ENCODE assay signal across 8 cellular contexts in genomic region chrX:40154229-40154852, GRCh38. TPM values are rescaled to one million over a fixed set of nuclear protein-coding genes. Genes with fewer than 3 reads are reported as not detected.
DNase-seq lines count a peak whose midpoint lies in the region; ATAC-seq and TF ChIP-seq lines count a peak whose summit lies in the region.

No MANE protein-coding gene starts in this region.

- TF ChIP-seq CTCF in CD4-positive, alpha-beta T cell (IDR thresholded peaks at IDR 0.05): no peak
- TF ChIP-seq CTCF in RWPE2 (IDR thresholded peaks at IDR 0.05; ENCODE audit: poor library complexity, severe bottlenecking) (no peak), epithelial cell of esophagus (IDR thresholded peaks at IDR 0.05; ENCODE audit: insufficient read depth, low read depth, low read length, missing control alignments) (no peak)

- intact Hi-C loops in CD4-positive, alpha-beta T cell (cut with DNase I, micrococcal nuclease): loop anchor here (5.0 to 10.0 kb wide), 2 partner anchors 57 to 320 kb away; partner anchors contain the start of gene BCOR (in 2 of the 2)
- intact Hi-C loops in naive thymus-derived CD4-positive, alpha-beta T cell (cut with micrococcal nuclease): loop anchor here (1.0 to 5.0 kb wide), 3 partner anchors 15 to 422 kb away; no protein-coding TSS in a partner anchor

- H3K36me3 ChIP-seq in HUES48 (ENCODE audit: control insufficient read depth, insufficient read depth, low read length) (no peaks in the 10 kb centered on the region), RWPE2 (ENCODE audit: low read depth) (no peaks in the 10 kb centered on the region)
- no peaks in the 10 kb centered on the region for H3K36me3 ChIP-seq in naive thymus-derived CD4-positive, alpha-beta T cell (ENCODE audit: control insufficient read depth in 2 of 3, insufficient read depth in 3 of 3, low read length in 3 of 3)

- CTCF ChIA-PET in CD4-positive, alpha-beta T cell (lab: Charles Lee): interaction anchor here (1.0 to 1.6 kb wide), 2 partner anchors 20 to 43 kb away, joined by 3 to 5 read pairs; no protein-coding TSS in a partner anchor
- CTCF ChIA-PET in naive thymus-derived CD4-positive, alpha-beta T cell (lab: Charles Lee): interaction anchor here (1.3 to 1.8 kb wide), 2 partner anchors 15 to 57 kb away, joined by 5 to 8 read pairs; partner anchors contain the start of gene BCOR
- CTCF ChIA-PET in HEK293T (lab: Yijun Ruan, JAX): interaction anchor here (0.9 kb wide), 1 partner anchor 45 kb away, joined by 3 read pairs; no protein-coding TSS in a partner anchor

- no peaks in the 10 kb centered on the region for H3K27me3 Mint-ChIP-seq in CD4-positive, alpha-beta T cell
- peaks cover 0 to 6% (median 0%) of the 10 kb centered on the region in 5 donors for H3K27me3 Mint-ChIP-seq in naive thymus-derived CD4-positive, alpha-beta T cell

- peak overlapping the region; percentile 67 for H3K4me3 ChIP-seq in HUES48 (ENCODE audit: low read depth, low read length)
- H3K4me3 ChIP-seq in RWPE2 (ENCODE audit: severe bottlenecking): peak overlapping the region; percentile 28
- H3K4me3 ChIP-seq in epithelial cell of esophagus (ENCODE audit: low read length): peak overlapping the region; percentile 22
- peak overlapping the region; percentile 43 for H3K4me3 ChIP-seq in naive thymus-derived CD4-positive, alpha-beta T cell (ENCODE audit: low read length)

- H3K4me1 ChIP-seq in HUES48 (ENCODE audit: control insufficient read depth, insufficient read depth, low read length): peaks cover 26% of the 10 kb centered on the region
- no peaks in the 10 kb centered on the region for H3K4me1 ChIP-seq in RWPE2 (ENCODE audit: insufficient read depth, poor library complexity, severe bottlenecking)
- peaks cover 0 to 4% of the 10 kb centered on the region in 2 donors for H3K4me1 ChIP-seq in naive thymus-derived CD4-positive, alpha-beta T cell (ENCODE audit: control insufficient read depth in 2 of 2, insufficient read depth in 2 of 2, low read length in 2 of 2)

- no peak for ATAC-seq in CD4-positive, alpha-beta T cell (ENCODE audit: poor library complexity)
- ATAC-seq in RWPE2 (ENCODE audit: low read depth): peak; percentile 15; the same call in 1 of the 3 replicates
- no peak for ATAC-seq in naive thymus-derived CD4-positive, alpha-beta T cell
- ATAC-seq in GM21723 (IDR thresholded peaks at IDR 0.05; ENCODE audit: unreplicated experiment): no peak

- peaks cover 11% of the 10 kb centered on the region for H3K4me1 Mint-ChIP-seq in CD4-positive, alpha-beta T cell (ENCODE audit: low read depth)
- H3K4me1 Mint-ChIP-seq in naive thymus-derived CD4-positive, alpha-beta T cell: peaks cover 0 to 18% (median 8%) of the 10 kb centered on the region in 7 donors

- no peak overlapping the region for H3K27ac ChIP-seq in CD4-positive, alpha-beta T cell (ENCODE audit: low read depth, low read length)
- H3K27ac ChIP-seq in HUES48 (ENCODE audit: low read depth, low read length) (peak overlapping the region; percentile 59), RWPE2 (ENCODE audit: poor library complexity, severe bottlenecking) (no peak overlapping the region)
- H3K27ac ChIP-seq in naive thymus-derived CD4-positive, alpha-beta T cell (ENCODE audit: low read depth, low read length): no peak overlapping the region

- H3K9ac ChIP-seq in HUES48 (ENCODE audit: low read depth, low read length): peak overlapping the region; percentile 48; the same call in 1 of the 2 replicates

- H3K9me3 Mint-ChIP-seq in CD4-positive, alpha-beta T cell: no peaks in the 10 kb centered on the region
- no peaks in the 10 kb centered on the region for H3K9me3 Mint-ChIP-seq in naive thymus-derived CD4-positive, alpha-beta T cell

- no peaks in the 10 kb centered on the region for H3K27me3 ChIP-seq in CD4-positive, alpha-beta T cell (ENCODE audit: control insufficient read depth, insufficient read depth, low read length)
- H3K27me3 ChIP-seq in HUES48 (ENCODE audit: control insufficient read depth, insufficient read depth, low read length) (peaks cover 46% of the 10 kb centered on the region), RWPE2 (ENCODE audit: insufficient read depth, poor library complexity, severe bottlenecking) (no peaks in the 10 kb centered on the region)
- no peaks in the 10 kb centered on the region for H3K27me3 ChIP-seq in naive thymus-derived CD4-positive, alpha-beta T cell (ENCODE audit: control insufficient read depth in 2 of 2, insufficient read depth in 2 of 2, low read length in 2 of 2)

- POLR2A ChIA-PET in CD4-positive, alpha-beta T cell (lab: Charles Lee): interaction anchor here (0.8 to 3.4 kb wide), 8 partner anchors 13 to 340 kb away, joined by 4 to 82 read pairs (median 13); partner anchors contain the start of gene BCOR
- POLR2A ChIA-PET in naive thymus-derived CD4-positive, alpha-beta T cell (lab: Charles Lee): interaction anchor here (1.4 to 9.4 kb wide), 5 partner anchors 15 to 150 kb away, joined by 4 to 113 read pairs (median 44); partner anchors contain the start of gene BCOR
- POLR2A ChIA-PET in HEK293T (lab: Yijun Ruan, JAX): interaction anchor here (0.8 to 4.4 kb wide), 11 partner anchors 10 to 113 kb away, joined by 3 to 31 read pairs (median 5); no protein-coding TSS in a partner anchor

- DNase-seq in CD4-positive, alpha-beta T cell: no peak
- DNase-seq in RWPE2 (ENCODE audit: low spot score): no peak
- DNase-seq in epithelial cell of esophagus (ENCODE audit: low read depth): no peak
- no peak for DNase-seq in naive thymus-derived CD4-positive, alpha-beta T cell
- no peak for DNase-seq in NCI-H446 treated with DMSO at 0.1 percent for 48 hours (lab: John Stamatoyannopoulos, UW)
- no peak for DNase-seq in HEK293T (ENCODE audit: extremely low spot score)

- H3K9me3 ChIP-seq in CD4-positive, alpha-beta T cell (ENCODE audit: control insufficient read depth, low read length): no peaks in the 10 kb centered on the region
- H3K9me3 ChIP-seq in HUES48 (ENCODE audit: control insufficient read depth, insufficient read depth, low read length) (no peaks in the 10 kb centered on the region), RWPE2 (ENCODE audit: severe bottlenecking) (no peaks in the 10 kb centered on the region)
- no peaks in the 10 kb centered on the region for H3K9me3 ChIP-seq in naive thymus-derived CD4-positive, alpha-beta T cell (ENCODE audit: control insufficient read depth in 2 of 3, low read length in 3 of 3)

- H3K36me3 Mint-ChIP-seq in CD4-positive, alpha-beta T cell (ENCODE audit: low read depth): no peaks in the 10 kb centered on the region
- H3K36me3 Mint-ChIP-seq in naive thymus-derived CD4-positive, alpha-beta T cell: no peaks in the 10 kb centered on the region

- no peak overlapping the region for H3K27ac Mint-ChIP-seq in CD4-positive, alpha-beta T cell
- peak overlapping the region in 5 of 9 donors; percentile 43 to 76 (median 46) for H3K27ac Mint-ChIP-seq in naive thymus-derived CD4-positive, alpha-beta T cell

- H3K4me3 Mint-ChIP-seq in CD4-positive, alpha-beta T cell: peak overlapping the region; percentile 85
- H3K4me3 Mint-ChIP-seq in naive thymus-derived CD4-positive, alpha-beta T cell: peak overlapping the region; percentile 77 to 88 (median 82)

TF ChIP-seq in HEK293T, 16 proteins besides CTCF, POLR2A, EP300 and RAD21:
- no peak for TF ChIP-seq ARNT (IDR thresholded peaks at IDR 0.05)
- TF ChIP-seq BHLHE40 (IDR thresholded peaks at IDR 0.05; ENCODE audit: borderline replicate concordance): no peak
- TF ChIP-seq FOXM1 (IDR thresholded peaks at IDR 0.05; ENCODE audit: borderline replicate concordance): no peak
- TF ChIP-seq ELF4 (IDR thresholded peaks at IDR 0.05): no peak
- TF ChIP-seq NFRKB (IDR thresholded peaks at IDR 0.05): no peak
- no peak for TF ChIP-seq LEF1 (IDR thresholded peaks at IDR 0.05; ENCODE audit: borderline replicate concordance)
- no peak for TF ChIP-seq PKNOX1 (IDR thresholded peaks at IDR 0.05)

RNA-seq across cellular contexts. Expression of gene BCOR, which starts 56.6 kb away (rescaled TPM):
- total RNA-seq in CD4-positive, alpha-beta T cell: 10 to 100 TPM; 26.1 to 26.3 TPM
- 10 to 100 TPM; 23.3 to 55.2 (median 43.3) TPM for total RNA-seq in naive thymus-derived CD4-positive, alpha-beta T cell
- polyA plus RNA-seq in naive thymus-derived CD4-positive, alpha-beta T cell: 1 to 10 TPM; 3.8 to 9.1 TPM
